In genomic region chr18:74598350-74599001, GRCh38 we compare ENCODE assay signal across 1 cellular context.
A peak's percentile ranks its signal among the peaks of the same experiment; 100 is the strongest.
TF ChIP-seq lines count a peak whose summit lies in the region.

No MANE protein-coding gene starts in this region.

TF ChIP-seq in WTC11, 78 proteins besides CTCF, POLR2A, EP300 and RAD21 (continued from another document and continues in another):
- TF ChIP-seq TEAD4 (CRISPR knock-in tag; IDR thresholded peaks at IDR 0.05) (no peak), ERG (CRISPR knock-in tag; IDR thresholded peaks at IDR 0.05) (no peak), PRRX2 (CRISPR knock-in tag; IDR thresholded peaks at IDR 0.05) (no peak), SP1 (CRISPR knock-in tag; conservative IDR thresholded peaks at IDR 0.05) (0 out of 2 replicates have a peak, but pooled peaks have one; percentile 32), FOXJ3 (CRISPR knock-in tag; IDR thresholded peaks at IDR 0.05; ENCODE audit: borderline replicate concordance) (no peak), MXD4 (CRISPR knock-in tag; IDR thresholded peaks at IDR 0.05; ENCODE audit: borderline replicate concordance) (no peak), HMGA2 (CRISPR knock-in tag; IDR thresholded peaks at IDR 0.05) (no peak), TEAD1 (CRISPR knock-in tag; IDR thresholded peaks at IDR 0.05) (0 out of 2 replicates have a peak, but pooled peaks have one; percentile 62), ZNF532 (CRISPR knock-in tag; IDR thresholded peaks at IDR 0.05; ENCODE audit: borderline replicate concordance) (no peak), ELF4 (CRISPR knock-in tag; IDR thresholded peaks at IDR 0.05; ENCODE audit: low read depth) (no peak), TP53 (CRISPR knock-in tag; IDR thresholded peaks at IDR 0.05) (no peak), ZBTB21 (CRISPR knock-in tag; IDR thresholded peaks at IDR 0.05; ENCODE audit: borderline replicate concordance) (no peak), E2F1 (CRISPR knock-in tag; IDR thresholded peaks at IDR 0.05) (0 out of 2 replicates have a peak, but pooled peaks have one; percentile 14), IRF2 (CRISPR knock-in tag; IDR thresholded peaks at IDR 0.05; ENCODE audit: borderline replicate concordance, low read depth) (no peak), JAZF1 (CRISPR knock-in tag; IDR thresholded peaks at IDR 0.05) (no peak), OVOL2 (CRISPR knock-in tag; IDR thresholded peaks at IDR 0.05; ENCODE audit: borderline replicate concordance) (no peak), TCF7 (CRISPR knock-in tag; IDR thresholded peaks at IDR 0.05; ENCODE audit: low read depth) (0 out of 2 replicates have a peak, but pooled peaks have one; percentile 40), GABPB1 (CRISPR knock-in tag; IDR thresholded peaks at IDR 0.05) (no peak), CREM (CRISPR knock-in tag; IDR thresholded peaks at IDR 0.05) (no peak), ESRRA (CRISPR knock-in tag; IDR thresholded peaks at IDR 0.05; ENCODE audit: borderline replicate concordance) (no peak), NR3C1 (CRISPR knock-in tag; conservative IDR thresholded peaks at IDR 0.05; ENCODE audit: low read depth) (no peak), GRHL2 (CRISPR knock-in tag; IDR thresholded peaks at IDR 0.05; ENCODE audit: insufficient replicate concordance, severe bottlenecking) (no peak), ZNF423 (CRISPR knock-in tag; IDR thresholded peaks at IDR 0.05) (peak; percentile 87), JUN (CRISPR knock-in tag; IDR thresholded peaks at IDR 0.05) (no peak), CBFB (CRISPR knock-in tag; IDR thresholded peaks at IDR 0.05; ENCODE audit: low read depth) (no peak), ZNF416 (CRISPR knock-in tag; IDR thresholded peaks at IDR 0.05) (no peak), ZNF121 (CRISPR knock-in tag; IDR thresholded peaks at IDR 0.05) (no peak), RORB (CRISPR knock-in tag; IDR thresholded peaks at IDR 0.05) (no peak), CREB1 (CRISPR knock-in tag; IDR thresholded peaks at IDR 0.05) (no peak), IRF1 (CRISPR knock-in tag; IDR thresholded peaks at IDR 0.05) (no peak), EMX1 (CRISPR knock-in tag; IDR thresholded peaks at IDR 0.05) (no peak)
- TF ChIP-seq, protein P1, sequence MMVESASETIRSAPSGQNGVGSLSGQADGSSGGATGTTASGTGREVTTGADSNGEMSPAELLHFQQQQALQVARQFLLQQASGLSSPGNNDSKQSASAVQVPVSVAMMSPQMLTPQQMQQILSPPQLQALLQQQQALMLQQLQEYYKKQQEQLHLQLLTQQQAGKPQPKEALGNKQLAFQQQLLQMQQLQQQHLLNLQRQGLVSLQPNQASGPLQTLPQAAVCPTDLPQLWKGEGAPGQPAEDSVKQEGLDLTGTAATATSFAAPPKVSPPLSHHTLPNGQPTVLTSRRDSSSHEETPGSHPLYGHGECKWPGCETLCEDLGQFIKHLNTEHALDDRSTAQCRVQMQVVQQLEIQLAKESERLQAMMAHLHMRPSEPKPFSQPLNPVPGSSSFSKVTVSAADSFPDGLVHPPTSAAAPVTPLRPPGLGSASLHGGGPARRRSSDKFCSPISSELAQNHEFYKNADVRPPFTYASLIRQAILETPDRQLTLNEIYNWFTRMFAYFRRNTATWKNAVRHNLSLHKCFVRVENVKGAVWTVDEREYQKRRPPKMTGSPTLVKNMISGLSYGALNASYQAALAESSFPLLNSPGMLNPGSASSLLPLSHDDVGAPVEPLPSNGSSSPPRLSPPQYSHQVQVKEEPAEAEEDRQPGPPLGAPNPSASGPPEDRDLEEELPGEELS (CRISPR knock-in tag; IDR thresholded peaks at IDR 0.05): no peak
- TF ChIP-seq, protein P2, sequence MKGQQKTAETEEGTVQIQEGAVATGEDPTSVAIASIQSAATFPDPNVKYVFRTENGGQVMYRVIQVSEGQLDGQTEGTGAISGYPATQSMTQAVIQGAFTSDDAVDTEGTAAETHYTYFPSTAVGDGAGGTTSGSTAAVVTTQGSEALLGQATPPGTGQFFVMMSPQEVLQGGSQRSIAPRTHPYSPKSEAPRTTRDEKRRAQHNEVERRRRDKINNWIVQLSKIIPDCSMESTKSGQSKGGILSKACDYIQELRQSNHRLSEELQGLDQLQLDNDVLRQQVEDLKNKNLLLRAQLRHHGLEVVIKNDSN (CRISPR knock-in tag; IDR thresholded peaks at IDR 0.05): 0 out of 2 replicates have a peak, but pooled peaks have one; percentile 12
- TF ChIP-seq, protein P3, sequence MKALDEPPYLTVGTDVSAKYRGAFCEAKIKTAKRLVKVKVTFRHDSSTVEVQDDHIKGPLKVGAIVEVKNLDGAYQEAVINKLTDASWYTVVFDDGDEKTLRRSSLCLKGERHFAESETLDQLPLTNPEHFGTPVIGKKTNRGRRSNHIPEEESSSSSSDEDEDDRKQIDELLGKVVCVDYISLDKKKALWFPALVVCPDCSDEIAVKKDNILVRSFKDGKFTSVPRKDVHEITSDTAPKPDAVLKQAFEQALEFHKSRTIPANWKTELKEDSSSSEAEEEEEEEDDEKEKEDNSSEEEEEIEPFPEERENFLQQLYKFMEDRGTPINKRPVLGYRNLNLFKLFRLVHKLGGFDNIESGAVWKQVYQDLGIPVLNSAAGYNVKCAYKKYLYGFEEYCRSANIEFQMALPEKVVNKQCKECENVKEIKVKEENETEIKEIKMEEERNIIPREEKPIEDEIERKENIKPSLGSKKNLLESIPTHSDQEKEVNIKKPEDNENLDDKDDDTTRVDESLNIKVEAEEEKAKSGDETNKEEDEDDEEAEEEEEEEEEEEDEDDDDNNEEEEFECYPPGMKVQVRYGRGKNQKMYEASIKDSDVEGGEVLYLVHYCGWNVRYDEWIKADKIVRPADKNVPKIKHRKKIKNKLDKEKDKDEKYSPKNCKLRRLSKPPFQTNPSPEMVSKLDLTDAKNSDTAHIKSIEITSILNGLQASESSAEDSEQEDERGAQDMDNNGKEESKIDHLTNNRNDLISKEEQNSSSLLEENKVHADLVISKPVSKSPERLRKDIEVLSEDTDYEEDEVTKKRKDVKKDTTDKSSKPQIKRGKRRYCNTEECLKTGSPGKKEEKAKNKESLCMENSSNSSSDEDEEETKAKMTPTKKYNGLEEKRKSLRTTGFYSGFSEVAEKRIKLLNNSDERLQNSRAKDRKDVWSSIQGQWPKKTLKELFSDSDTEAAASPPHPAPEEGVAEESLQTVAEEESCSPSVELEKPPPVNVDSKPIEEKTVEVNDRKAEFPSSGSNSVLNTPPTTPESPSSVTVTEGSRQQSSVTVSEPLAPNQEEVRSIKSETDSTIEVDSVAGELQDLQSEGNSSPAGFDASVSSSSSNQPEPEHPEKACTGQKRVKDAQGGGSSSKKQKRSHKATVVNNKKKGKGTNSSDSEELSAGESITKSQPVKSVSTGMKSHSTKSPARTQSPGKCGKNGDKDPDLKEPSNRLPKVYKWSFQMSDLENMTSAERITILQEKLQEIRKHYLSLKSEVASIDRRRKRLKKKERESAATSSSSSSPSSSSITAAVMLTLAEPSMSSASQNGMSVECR (CRISPR knock-in tag; IDR thresholded peaks at IDR 0.05; ENCODE audit: borderline replicate concordance): no peak
- TF ChIP-seq, protein P4, sequence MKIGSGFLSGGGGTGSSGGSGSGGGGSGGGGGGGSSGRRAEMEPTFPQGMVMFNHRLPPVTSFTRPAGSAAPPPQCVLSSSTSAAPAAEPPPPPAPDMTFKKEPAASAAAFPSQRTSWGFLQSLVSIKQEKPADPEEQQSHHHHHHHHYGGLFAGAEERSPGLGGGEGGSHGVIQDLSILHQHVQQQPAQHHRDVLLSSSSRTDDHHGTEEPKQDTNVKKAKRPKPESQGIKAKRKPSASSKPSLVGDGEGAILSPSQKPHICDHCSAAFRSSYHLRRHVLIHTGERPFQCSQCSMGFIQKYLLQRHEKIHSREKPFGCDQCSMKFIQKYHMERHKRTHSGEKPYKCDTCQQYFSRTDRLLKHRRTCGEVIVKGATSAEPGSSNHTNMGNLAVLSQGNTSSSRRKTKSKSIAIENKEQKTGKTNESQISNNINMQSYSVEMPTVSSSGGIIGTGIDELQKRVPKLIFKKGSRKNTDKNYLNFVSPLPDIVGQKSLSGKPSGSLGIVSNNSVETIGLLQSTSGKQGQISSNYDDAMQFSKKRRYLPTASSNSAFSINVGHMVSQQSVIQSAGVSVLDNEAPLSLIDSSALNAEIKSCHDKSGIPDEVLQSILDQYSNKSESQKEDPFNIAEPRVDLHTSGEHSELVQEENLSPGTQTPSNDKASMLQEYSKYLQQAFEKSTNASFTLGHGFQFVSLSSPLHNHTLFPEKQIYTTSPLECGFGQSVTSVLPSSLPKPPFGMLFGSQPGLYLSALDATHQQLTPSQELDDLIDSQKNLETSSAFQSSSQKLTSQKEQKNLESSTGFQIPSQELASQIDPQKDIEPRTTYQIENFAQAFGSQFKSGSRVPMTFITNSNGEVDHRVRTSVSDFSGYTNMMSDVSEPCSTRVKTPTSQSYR (CRISPR knock-in tag; IDR thresholded peaks at IDR 0.05): no peak
- TF ChIP-seq, protein P5, sequence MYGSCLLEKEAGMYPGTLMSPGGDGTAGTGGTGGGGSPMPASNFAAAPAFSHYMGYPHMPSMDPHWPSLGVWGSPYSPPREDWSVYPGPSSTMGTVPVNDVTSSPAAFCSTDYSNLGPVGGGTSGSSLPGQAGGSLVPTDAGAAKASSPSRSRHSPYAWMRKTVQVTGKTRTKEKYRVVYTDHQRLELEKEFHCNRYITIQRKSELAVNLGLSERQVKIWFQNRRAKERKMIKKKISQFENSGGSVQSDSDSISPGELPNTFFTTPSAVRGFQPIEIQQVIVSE (CRISPR knock-in tag; IDR thresholded peaks at IDR 0.05; ENCODE audit: borderline replicate concordance): no peak
- TF ChIP-seq, protein P6, sequence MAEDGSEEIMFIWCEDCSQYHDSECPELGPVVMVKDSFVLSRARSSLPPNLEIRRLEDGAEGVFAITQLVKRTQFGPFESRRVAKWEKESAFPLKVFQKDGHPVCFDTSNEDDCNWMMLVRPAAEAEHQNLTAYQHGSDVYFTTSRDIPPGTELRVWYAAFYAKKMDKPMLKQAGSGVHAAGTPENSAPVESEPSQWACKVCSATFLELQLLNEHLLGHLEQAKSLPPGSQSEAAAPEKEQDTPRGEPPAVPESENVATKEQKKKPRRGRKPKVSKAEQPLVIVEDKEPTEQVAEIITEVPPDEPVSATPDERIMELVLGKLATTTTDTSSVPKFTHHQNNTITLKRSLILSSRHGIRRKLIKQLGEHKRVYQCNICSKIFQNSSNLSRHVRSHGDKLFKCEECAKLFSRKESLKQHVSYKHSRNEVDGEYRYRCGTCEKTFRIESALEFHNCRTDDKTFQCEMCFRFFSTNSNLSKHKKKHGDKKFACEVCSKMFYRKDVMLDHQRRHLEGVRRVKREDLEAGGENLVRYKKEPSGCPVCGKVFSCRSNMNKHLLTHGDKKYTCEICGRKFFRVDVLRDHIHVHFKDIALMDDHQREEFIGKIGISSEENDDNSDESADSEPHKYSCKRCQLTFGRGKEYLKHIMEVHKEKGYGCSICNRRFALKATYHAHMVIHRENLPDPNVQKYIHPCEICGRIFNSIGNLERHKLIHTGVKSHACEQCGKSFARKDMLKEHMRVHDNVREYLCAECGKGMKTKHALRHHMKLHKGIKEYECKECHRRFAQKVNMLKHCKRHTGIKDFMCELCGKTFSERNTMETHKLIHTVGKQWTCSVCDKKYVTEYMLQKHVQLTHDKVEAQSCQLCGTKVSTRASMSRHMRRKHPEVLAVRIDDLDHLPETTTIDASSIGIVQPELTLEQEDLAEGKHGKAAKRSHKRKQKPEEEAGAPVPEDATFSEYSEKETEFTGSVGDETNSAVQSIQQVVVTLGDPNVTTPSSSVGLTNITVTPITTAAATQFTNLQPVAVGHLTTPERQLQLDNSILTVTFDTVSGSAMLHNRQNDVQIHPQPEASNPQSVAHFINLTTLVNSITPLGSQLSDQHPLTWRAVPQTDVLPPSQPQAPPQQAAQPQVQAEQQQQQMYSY (CRISPR knock-in tag; IDR thresholded peaks at IDR 0.05): no peak
